In the genomic region with DNA sequence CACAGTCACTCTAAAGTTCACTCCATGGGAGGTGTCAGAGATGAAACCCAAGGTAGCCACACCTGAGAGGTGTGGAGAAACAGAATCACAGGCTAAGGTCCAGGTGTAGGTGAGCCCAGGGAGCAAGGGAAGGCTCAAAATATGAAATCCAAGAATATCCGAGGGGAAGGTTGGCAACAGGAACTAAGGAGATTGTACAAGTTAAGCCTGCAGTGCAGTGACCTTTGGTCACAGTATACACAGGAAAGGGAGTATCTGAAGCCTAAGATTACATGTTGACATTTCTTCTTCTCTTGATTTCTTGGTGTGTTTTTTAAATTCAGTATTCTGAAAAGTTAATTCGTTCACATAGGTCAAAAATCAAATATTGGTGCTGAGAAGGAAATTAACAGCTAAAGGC, we compare ENCODE assay signal across 13 cellular contexts. TPM values are rescaled to one million over a fixed set of nuclear protein-coding genes. Genes with fewer than 3 reads are reported as not detected.
DNase-seq lines count a peak whose midpoint lies in the region; ATAC-seq and TF ChIP-seq lines count a peak whose summit lies in the region.
"Had no signal": no experiment of that assay in that cellular context is flagged by ENCODE, and none has a peak within 500 bp of the region (broad histone marks: within the 10 kb centered on the region; RNA-seq: fewer than 3 reads in every experiment).

No MANE protein-coding gene starts in this region.

- no peaks in the 10 kb centered on the region for H3K4me1 Mint-ChIP-seq in WTC11
- H3K4me1 Mint-ChIP-seq in activated T-cell treated with anti-CD3 and anti-CD28 coated beads, Interleukin-2, amount 50 U/mL, for 24 hours (ENCODE audit: low read depth), result no peaks in the 10 kb centered on the region
- H3K4me1 Mint-ChIP-seq: CD4-positive, alpha-beta memory T cell had no signal

- no peaks in the 10 kb centered on the region for H3K9me3 ChIP-seq in hepatocyte (ENCODE audit: low read depth)
- H3K9me3 ChIP-seq in mucosa of rectum (ENCODE audit: control insufficient read depth in 2 of 2, low read length in 2 of 2), result no peaks in the 10 kb centered on the region

- H3K79me2 ChIP-seq in hepatocyte, result no peaks in the 10 kb centered on the region

- H3K27ac Mint-ChIP-seq in WTC11, result 0 out of 2 replicates have a peak overlapping the region, but pooled peaks have one; percentile 34
- H3K27ac Mint-ChIP-seq in activated T-cell treated with anti-CD3 and anti-CD28 coated beads, Interleukin-2, amount 50 U/mL, for 24 hours, result no peak overlapping the region
- H3K27ac Mint-ChIP-seq: CD4-positive, alpha-beta memory T cell had no signal

- no peaks in the 10 kb centered on the region for H3K27me3 Mint-ChIP-seq in WTC11 (ENCODE audit: low read depth)
- peaks cover 29% of the 10 kb centered on the region for H3K27me3 Mint-ChIP-seq in activated T-cell treated with anti-CD3 and anti-CD28 coated beads, Interleukin-2, amount 50 U/mL, for 24 hours
- H3K27me3 Mint-ChIP-seq: CD4-positive, alpha-beta memory T cell had no signal

- H3K27ac ChIP-seq in hepatocyte (no peak overlapping the region), mucosa of rectum (ENCODE audit: low read depth in 2 of 2, low read length in 2 of 2) (peak overlapping the region; percentile 48 to 57)

- TF ChIP-seq CTCF in WTC11 (IDR thresholded peaks at IDR 0.05) (no peak), hepatocyte (IDR thresholded peaks at IDR 0.05; ENCODE audit: poor library complexity) (no peak)

- DNase-seq in WTC11 (ENCODE audit: low spot score) (no peak), hepatocyte (ENCODE audit: low spot score) (peak; percentile 8), amniotic stem cell (lab: John Stamatoyannopoulos, UW) (no peak), NCI-H1105 treated with DMSO at 0.1 percent for 48 hours (lab: John Stamatoyannopoulos, UW) (no peak)
- no peak for DNase-seq in activated T-cell treated with anti-CD3 and anti-CD28 coated beads, Interleukin-2, amount 50 U/mL, for 24 hours
- DNase-seq: C1 segment of cervical spinal cord; CD4-positive, alpha-beta memory T cell; COR-L47; DMS153; DND-41; H7; HCEC 1CT had no signal

- H3K9ac ChIP-seq in mucosa of rectum (ENCODE audit: low read depth in 1 of 2, low read length in 2 of 2), result no peak overlapping the region

- CTCF ChIA-PET in WTC11 (lab: Charles Lee), result no interaction called here

- H3K4me1 ChIP-seq in hepatocyte (ENCODE audit: insufficient read depth), result no peaks in the 10 kb centered on the region
- H3K4me1 ChIP-seq in mucosa of rectum (ENCODE audit: control insufficient read depth in 2 of 2, insufficient read depth in 2 of 2, low read length in 2 of 2), result no peaks in the 10 kb centered on the region

- H3K4me3 Mint-ChIP-seq in WTC11, result no peak overlapping the region
- H3K4me3 Mint-ChIP-seq in activated T-cell treated with anti-CD3 and anti-CD28 coated beads, Interleukin-2, amount 50 U/mL, for 24 hours, result no peak overlapping the region
- H3K4me3 Mint-ChIP-seq: CD4-positive, alpha-beta memory T cell had no signal

- peaks cover 41% of the 10 kb centered on the region for H3K36me3 Mint-ChIP-seq in WTC11
- H3K36me3 Mint-ChIP-seq in activated T-cell treated with anti-CD3 and anti-CD28 coated beads, Interleukin-2, amount 50 U/mL, for 24 hours (ENCODE audit: low read depth), result peaks cover 79% of the 10 kb centered on the region

- H3K9me3 Mint-ChIP-seq in WTC11, result no peaks in the 10 kb centered on the region
- H3K9me3 Mint-ChIP-seq in activated T-cell treated with anti-CD3 and anti-CD28 coated beads, Interleukin-2, amount 50 U/mL, for 24 hours, result no peaks in the 10 kb centered on the region
- H3K9me3 Mint-ChIP-seq: CD4-positive, alpha-beta memory T cell had no signal

- no peaks in the 10 kb centered on the region for H4K20me1 ChIP-seq in hepatocyte (ENCODE audit: insufficient read depth, poor library complexity, severe bottlenecking)

- H3K4me3 ChIP-seq in hepatocyte (no peak overlapping the region), mucosa of rectum (ENCODE audit: low read length in 2 of 2) (no peak overlapping the region)

- no peaks in the 10 kb centered on the region for H3K9me2 ChIP-seq in hepatocyte (replicated peaks; ENCODE audit: insufficient read depth)

- H3K36me3 ChIP-seq in hepatocyte (replicated peaks; ENCODE audit: insufficient read depth, low read depth) (no peaks in the 10 kb centered on the region), mucosa of rectum (ENCODE audit: control insufficient read depth in 2 of 2, insufficient read depth in 2 of 2, low read length in 2 of 2) (peaks cover 32 to 40% of the 10 kb centered on the region in 2 donors)

- no peak overlapping the region for H3K4me2 ChIP-seq in hepatocyte

- POLR2A ChIA-PET in WTC11 (lab: Charles Lee), result no interaction called here

- no peaks in the 10 kb centered on the region for H3K27me3 ChIP-seq in hepatocyte
- H3K27me3 ChIP-seq in mucosa of rectum (ENCODE audit: control insufficient read depth in 2 of 2, insufficient read depth in 2 of 2, low read length in 2 of 2), result no peaks in the 10 kb centered on the region

- no peak for ATAC-seq in WTC11

- H2AFZ ChIP-seq in hepatocyte, result no peak overlapping the region

- 68% methylated on average over 2 of the region's 2 CpGs for WGBS in hepatocyte (ENCODE audit: low lambda C conversion rate, missing lambda C conversion rate)

TF ChIP-seq in WTC11, 78 proteins besides CTCF, POLR2A, EP300 and RAD21:
- TF ChIP-seq ZNF416 (CRISPR knock-in tag; IDR thresholded peaks at IDR 0.05) (no peak), SOX15 (CRISPR knock-in tag; IDR thresholded peaks at IDR 0.05) (no peak), ZNF232 (CRISPR knock-in tag; IDR thresholded peaks at IDR 0.05) (no peak)

RNA-seq across cellular contexts. Expression of gene PHF8, which starts 46.5 kb away (rescaled TPM):
- total RNA-seq in WTC11 (2021) (27.5 to 30.6 TPM (median 29.6 TPM) in 3 replicates), hepatocyte (19.6 and 20.2 TPM in 2 replicates)
- 11.1 TPM in 2 replicates for polyA plus RNA-seq in hepatocyte
